8 cellular contexts compared by ENCODE assay signal in genomic region chr22:41300661-41301060, GRCh38. TPM values are rescaled to one million over a fixed set of nuclear protein-coding genes. Genes with fewer than 3 reads are reported as not detected.
DNase-seq lines count a peak whose midpoint lies in the region; ATAC-seq and TF ChIP-seq lines count a peak whose summit lies in the region.

No MANE protein-coding gene starts in this region.

- H3K9me3 Mint-ChIP-seq in CD4-positive, CD25-positive, alpha-beta regulatory T cell = peaks cover 0 to 2% (median 0%) of the 10 kb centered on the region in 7 donors
- no peaks in the 10 kb centered on the region for H3K9me3 Mint-ChIP-seq in neural crest cell

- H3K36me3 ChIP-seq in CD4-positive, CD25-positive, alpha-beta regulatory T cell (ENCODE audit: control insufficient read depth, insufficient read depth, low read length) = no peaks in the 10 kb centered on the region
- H3K36me3 ChIP-seq in MG63 = peaks cover 44% of the 10 kb centered on the region
- no peaks in the 10 kb centered on the region for H3K36me3 ChIP-seq in effector memory CD4-positive, alpha-beta T cell (ENCODE audit: control insufficient read depth, insufficient read depth, low read length)

- no peaks in the 10 kb centered on the region for H3K27me3 ChIP-seq in CD4-positive, CD25-positive, alpha-beta regulatory T cell (ENCODE audit: control insufficient read depth, insufficient read depth, low read length)
- H3K27me3 ChIP-seq in MG63 = no peaks in the 10 kb centered on the region
- no peaks in the 10 kb centered on the region for H3K27me3 ChIP-seq in effector memory CD4-positive, alpha-beta T cell (replicated peaks; ENCODE audit: control insufficient read depth, insufficient read depth, low read length, poor library complexity, severe bottlenecking)

- H3K36me3 Mint-ChIP-seq in CD4-positive, CD25-positive, alpha-beta regulatory T cell = no peaks in the 10 kb centered on the region
- H3K36me3 Mint-ChIP-seq in neural crest cell (ENCODE audit: low read depth) = no peaks in the 10 kb centered on the region

- no peak for TF ChIP-seq CTCF in neural crest cell (conservative IDR thresholded peaks at IDR 0.05)

- peak overlapping the region; percentile 80 to 88 (median 82) for H3K4me3 Mint-ChIP-seq in CD4-positive, CD25-positive, alpha-beta regulatory T cell
- H3K4me3 Mint-ChIP-seq in neural crest cell = peak overlapping the region; percentile 83

- H3K4me1 ChIP-seq in CD4-positive, CD25-positive, alpha-beta regulatory T cell (ENCODE audit: control insufficient read depth, insufficient read depth, low read length, poor library complexity, severe bottlenecking) = peaks cover 19% of the 10 kb centered on the region
- peaks cover 16% of the 10 kb centered on the region for H3K4me1 ChIP-seq in effector memory CD4-positive, alpha-beta T cell (ENCODE audit: control insufficient read depth, insufficient read depth, low read length, poor library complexity, severe bottlenecking)

- H3K27ac ChIP-seq in CD4-positive, CD25-positive, alpha-beta regulatory T cell (ENCODE audit: insufficient read depth, low read length, poor library complexity, severe bottlenecking) = peak overlapping the region; percentile 88
- H3K27ac ChIP-seq in effector memory CD4-positive, alpha-beta T cell (ENCODE audit: insufficient read depth, low read length, poor library complexity, severe bottlenecking) = peak overlapping the region; percentile 88

- peak overlapping the region; percentile 85 to 98 (median 86) for H3K27ac Mint-ChIP-seq in CD4-positive, CD25-positive, alpha-beta regulatory T cell
- no peak overlapping the region for H3K27ac Mint-ChIP-seq in neural crest cell (ENCODE audit: unreplicated experiment)

- H3K27me3 Mint-ChIP-seq in CD4-positive, CD25-positive, alpha-beta regulatory T cell = peaks cover 4% of the 10 kb centered on the region
- no peaks in the 10 kb centered on the region for H3K27me3 Mint-ChIP-seq in neural crest cell (ENCODE audit: low read depth)

- H3K9me3 ChIP-seq in CD4-positive, CD25-positive, alpha-beta regulatory T cell (ENCODE audit: control insufficient read depth in 2 of 2, low read length in 2 of 2) = no peaks in the 10 kb centered on the region
- H3K9me3 ChIP-seq in MG63 = no peaks in the 10 kb centered on the region
- no peaks in the 10 kb centered on the region for H3K9me3 ChIP-seq in effector memory CD4-positive, alpha-beta T cell (ENCODE audit: control insufficient read depth, low read length)

- ATAC-seq in CD4-positive, CD25-positive, alpha-beta regulatory T cell (ENCODE audit: low read depth in 2 of 2) = no peak

- no peak for DNase-seq in CD4-positive, CD25-positive, alpha-beta regulatory T cell
- DNase-seq in MG63 (no peak), neural crest cell (ENCODE audit: low read depth, low spot score) (no peak), HUDEP-2 (lab: John Stamatoyannopoulos, UW; ENCODE audit: unreplicated experiment in 76 of 76) (no peak), T1000 (lab: John Stamatoyannopoulos, UW) (no peak)
- no peak for DNase-seq in effector memory CD4-positive, alpha-beta T cell
- no peak for DNase-seq in effector CD8-positive, alpha-beta T cell (lab: John Stamatoyannopoulos, UW)
- DNase-seq in activated CD4-positive, CD25-positive, alpha-beta regulatory T cell treated with anti-CD3 and anti-CD28 coated beads, Interleukin-2, amount 50 U/mL, for 72 hours = no peak

- peaks cover 6 to 32% (median 22%) of the 10 kb centered on the region in 4 donors for H3K4me1 Mint-ChIP-seq in CD4-positive, CD25-positive, alpha-beta regulatory T cell
- peaks cover 26% of the 10 kb centered on the region for H3K4me1 Mint-ChIP-seq in neural crest cell

- H3K4me3 ChIP-seq in CD4-positive, CD25-positive, alpha-beta regulatory T cell (ENCODE audit: low read depth, low read length) = peak overlapping the region; percentile 73
- peak overlapping the region; percentile 82 for H3K4me3 ChIP-seq in MG63
- H3K4me3 ChIP-seq in effector memory CD4-positive, alpha-beta T cell (ENCODE audit: insufficient read depth, low read depth, low read length, poor library complexity, severe bottlenecking) = peak overlapping the region; percentile 95

RNA-seq across cellular contexts. Expression of gene ZC3H7B, which starts 0.7 kb away (rescaled TPM):
- total RNA-seq in CD4-positive, CD25-positive, alpha-beta regulatory T cell = 39.3 TPM
- 1 to 10 TPM in 3 of 4 donors, under 1 TPM in 1; 1.00 to 1.3 (median 1.3) TPM for polyA plus RNA-seq in CD4-positive, CD25-positive, alpha-beta regulatory T cell
- 32.2 and 43.0 TPM in 2 replicates for total RNA-seq in MG63 (2014; rRNA removed; shearing (Covaris generic); ENCODE audit: low replicate concordance)
- 83.8 and 84.3 TPM in 2 replicates for total RNA-seq in neural crest cell

RNA-seq across cellular contexts. Expression of gene RANGAP1, which starts 14.7 kb away (rescaled TPM):
- total RNA-seq in CD4-positive, CD25-positive, alpha-beta regulatory T cell = 112 TPM
- 10 to 100 TPM; 19.9 to 26.6 (median 23.0) TPM for polyA plus RNA-seq in CD4-positive, CD25-positive, alpha-beta regulatory T cell
- total RNA-seq in MG63 (2014; rRNA removed; shearing (Covaris generic); ENCODE audit: low replicate concordance) = 159 and 226 TPM in 2 replicates
- total RNA-seq in neural crest cell = 118 and 121 TPM in 2 replicates

RNA-seq across cellular contexts. Expression of gene CHADL, which starts 59.9 kb away (rescaled TPM):
- total RNA-seq in CD4-positive, CD25-positive, alpha-beta regulatory T cell = 1.2 TPM
- polyA plus RNA-seq in CD4-positive, CD25-positive, alpha-beta regulatory T cell = under 1 TPM; 0.22 to 0.58 (median 0.51) TPM
- not detected in 2 replicates for total RNA-seq in MG63 (2014; rRNA removed; shearing (Covaris generic); ENCODE audit: low replicate concordance)
- 0.61 and 1.8 TPM in 2 replicates for total RNA-seq in neural crest cell
